11 cellular contexts compared by ENCODE assay signal in genomic region chr9:89850633-89851325, GRCh38.
DNase-seq lines count a peak whose midpoint lies in the region; ATAC-seq and TF ChIP-seq lines count a peak whose summit lies in the region.
"Had no signal": no experiment of that assay in that cellular context is flagged by ENCODE, and none has a peak within 500 bp of the region (broad histone marks: within the 10 kb centered on the region; RNA-seq: fewer than 3 reads in every experiment).

No MANE protein-coding gene starts in this region.

- no peak overlapping the region for H3K27ac Mint-ChIP-seq in CD4-positive, alpha-beta T cell
- H3K27ac Mint-ChIP-seq: T-helper 17 cell had no signal

- intact Hi-C loops in CD4-positive, alpha-beta T cell (cut with DNase I, micrococcal nuclease), result no loop called here

- no peaks in the 10 kb centered on the region for H3K36me3 Mint-ChIP-seq in CD4-positive, alpha-beta T cell (ENCODE audit: low read depth)

- no peak overlapping the region for H3K27ac ChIP-seq in brain microvascular endothelial cell
- H3K27ac ChIP-seq in CD4-positive, alpha-beta T cell (ENCODE audit: low read depth, low read length), result no peak overlapping the region
- H3K27ac ChIP-seq: cardiac muscle cell had no signal

- no peaks in the 10 kb centered on the region for H3K27me3 Mint-ChIP-seq in CD4-positive, alpha-beta T cell

- no peaks in the 10 kb centered on the region for H3K4me1 Mint-ChIP-seq in CD4-positive, alpha-beta T cell (ENCODE audit: low read depth)
- H3K4me1 Mint-ChIP-seq: T-helper 17 cell had no signal

- H3K9me3 ChIP-seq in CD4-positive, alpha-beta T cell (ENCODE audit: control insufficient read depth, low read length), result no peaks in the 10 kb centered on the region

- DNase-seq in NCI-H510A treated with DMSO at 0.1 percent for 48 hours (lab: John Stamatoyannopoulos, UW) (peak; percentile 28), NCI-H510A (lab: John Stamatoyannopoulos, UW) (no peak), brain microvascular endothelial cell (peak; percentile 11), kidney tubule cell (ENCODE audit: low spot score) (peak; percentile 20), stromal cell of bone marrow (ENCODE audit: low read depth) (peak; percentile 51)
- no peak for DNase-seq in CD4-positive, alpha-beta T cell
- DNase-seq: H7, T-helper 17 cell had no signal

- H3K27me3 ChIP-seq in brain microvascular endothelial cell (replicated peaks), result no peaks in the 10 kb centered on the region
- no peaks in the 10 kb centered on the region for H3K27me3 ChIP-seq in CD4-positive, alpha-beta T cell (ENCODE audit: control insufficient read depth, insufficient read depth, low read length)
- H3K27me3 ChIP-seq: cardiac muscle cell had no signal

- no peak overlapping the region for H3K4me3 Mint-ChIP-seq in CD4-positive, alpha-beta T cell
- H3K4me3 Mint-ChIP-seq: T-helper 17 cell had no signal

- TF ChIP-seq CTCF in brain microvascular endothelial cell (IDR thresholded peaks at IDR 0.05; ENCODE audit: low read depth, low read length, missing control alignments), result no peak
- no peak for TF ChIP-seq CTCF in CD4-positive, alpha-beta T cell (IDR thresholded peaks at IDR 0.05)

- H3K4me3 ChIP-seq in brain microvascular endothelial cell (ENCODE audit: low read depth, low read length), result no peak overlapping the region
- H3K4me3 ChIP-seq: cardiac muscle cell had no signal

- in situ Hi-C loops in brain microvascular endothelial cell (cut with HindIII; ENCODE audit: low pct_ligation_motif_present, low sequenced_read_pairs), result no loop called here

- no peak for ATAC-seq in CD4-positive, alpha-beta T cell (ENCODE audit: poor library complexity)
- ATAC-seq in HG02642 (IDR thresholded peaks at IDR 0.05; ENCODE audit: poor library complexity, unreplicated experiment), result no peak
- ATAC-seq in HG03354 (IDR thresholded peaks at IDR 0.05; ENCODE audit: poor library complexity, severe bottlenecking, unreplicated experiment), result no peak
- ATAC-seq: T-helper 17 cell had no signal

- POLR2A ChIA-PET in CD4-positive, alpha-beta T cell (lab: Charles Lee), result no interaction called here

- CTCF ChIA-PET in CD4-positive, alpha-beta T cell (lab: Charles Lee), result no interaction called here

- no peaks in the 10 kb centered on the region for H3K9me3 Mint-ChIP-seq in CD4-positive, alpha-beta T cell

- H3K36me3 ChIP-seq in brain microvascular endothelial cell (replicated peaks), result no peaks in the 10 kb centered on the region
- H3K36me3 ChIP-seq: cardiac muscle cell had no signal

Comparison
In these comparisons a context has a peak if more than half of its experiments do, and no peak if none do; other contexts are left out.
1. DNase-seq: peak in NCI-H510A treated with DMSO at 0.1 percent for 48 hours (single experiment), brain microvascular endothelial cell (single experiment), kidney tubule cell (single experiment) and stromal cell of bone marrow (single experiment); none in NCI-H510A (single experiment) and CD4-positive, alpha-beta T cell (0 of 10).